Comparison of ENCODE assay signal across 9 cellular contexts in the genomic region with DNA sequence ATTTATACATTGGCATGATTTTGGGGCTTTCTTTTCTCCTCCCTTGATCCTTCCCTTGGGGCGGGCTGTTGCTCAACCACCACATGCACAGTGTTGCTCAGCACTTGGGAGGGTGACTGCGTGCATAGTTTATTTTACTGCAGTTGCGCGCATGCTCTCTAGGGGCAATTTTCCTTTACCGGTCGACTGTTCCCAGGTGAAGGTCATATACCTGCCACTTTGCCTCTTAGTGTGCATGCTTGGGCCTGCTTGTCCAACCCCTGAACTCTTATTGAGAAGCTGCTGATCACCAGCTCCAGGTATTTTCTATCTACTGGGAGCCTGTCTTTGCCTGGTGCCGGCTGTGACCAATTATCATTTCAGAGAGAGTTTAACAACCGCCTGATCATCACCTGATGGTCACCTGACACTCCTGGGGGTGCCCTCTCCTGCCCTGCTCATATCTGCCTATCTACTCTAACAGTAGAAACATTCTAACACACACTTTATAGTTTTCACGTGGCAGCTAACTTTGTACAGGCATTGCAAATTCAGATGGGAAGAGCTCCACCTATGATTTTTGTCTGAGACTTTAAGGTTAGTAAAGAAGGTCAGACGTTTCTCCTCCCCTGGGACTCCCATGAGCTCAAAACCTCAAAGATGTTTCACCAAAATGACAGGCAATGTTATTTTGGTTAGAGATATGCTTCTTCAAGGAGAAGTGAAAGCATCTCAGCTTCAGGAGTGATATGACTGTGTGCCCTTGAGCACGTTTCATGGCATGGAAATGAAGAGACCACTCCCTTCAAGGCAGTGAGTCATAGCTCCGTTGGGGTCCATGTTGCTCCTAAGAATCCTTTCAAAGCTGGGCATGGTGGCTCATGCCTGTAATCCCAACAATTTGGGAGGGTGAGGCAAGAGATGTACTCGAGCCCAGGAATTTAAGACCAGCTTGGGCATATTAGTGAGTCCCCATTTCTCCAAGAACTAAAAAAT.
DNase-seq lines count a peak whose midpoint lies in the region; ATAC-seq and TF ChIP-seq lines count a peak whose summit lies in the region.
"Had no signal": no experiment of that assay in that cellular context is flagged by ENCODE, and none has a peak within 500 bp of the region (broad histone marks: within the 10 kb centered on the region; RNA-seq: fewer than 3 reads in every experiment).

No MANE protein-coding gene starts in this region.

- WGBS in SK-N-SH (ENCODE audit: low lambda C conversion rate), result 53% methylated on average over 13 of the region's 13 CpGs

- no peaks in the 10 kb centered on the region for H3K27me3 ChIP-seq in SK-N-SH (ENCODE audit: insufficient read depth)

- POLR2A ChIA-PET in activated CD8-positive, alpha-beta T cell treated with anti-CD3 and anti-CD28 coated beads, Interleukin-2, amount 10 ng/mL, durations not matched to agents 7 days and 5 days (lab: Charles Lee), result interaction anchor here (1.2 to 1.6 kb wide), 2 partner anchors 227 to 229 kb away, joined by 3 to 7 read pairs; partner anchors contain the start of gene MYLIP
- POLR2A ChIA-PET in SK-N-SH (lab: Yijun Ruan, JAX), result no interaction called here

- H3K4me3 ChIP-seq in SK-N-SH (ENCODE audit: low read depth in 2 of 2, low read length in 1 of 2), result no peak overlapping the region

- H3K27ac ChIP-seq in SK-N-SH (ENCODE audit: low read depth in 2 of 2, low read length in 1 of 2), result no peak overlapping the region

- peak overlapping the region; percentile 32 for H3K27ac Mint-ChIP-seq in activated CD8-positive, alpha-beta T cell treated with anti-CD3 and anti-CD28 coated beads, Interleukin-2, amount 10 ng/mL, durations not matched to agents 7 days and 5 days

- no peak overlapping the region for H3K4me2 ChIP-seq in SK-N-SH

- H2AFZ ChIP-seq in SK-N-SH (ENCODE audit: low read depth), result no peak overlapping the region

- H3K4me1 ChIP-seq in SK-N-SH (ENCODE audit: control insufficient read depth in 1 of 2, insufficient read depth in 2 of 2, low read depth in 1 of 2, low read length in 1 of 2), result no peaks in the 10 kb centered on the region

- TF ChIP-seq EP300 in SK-N-SH (IDR thresholded peaks at IDR 0.05; ENCODE audit: borderline replicate concordance in 1 of 2, low read depth in 1 of 2, low read length in 1 of 2), result no peak

- no peaks in the 10 kb centered on the region for H3F3A ChIP-seq in SK-N-SH (replicated peaks; ENCODE audit: insufficient read depth)

- in situ Hi-C loops in GM13977 (cut with MboI; ENCODE audit: low pct_unique_long_range_greater_than_20kb, low sequenced_read_pairs, unreplicated experiment), result no loop called here

- no peak overlapping the region for H3K9ac ChIP-seq in SK-N-SH

- no peaks in the 10 kb centered on the region for H4K20me1 ChIP-seq in SK-N-SH (ENCODE audit: insufficient read depth)

- H3K9me3 ChIP-seq in SK-N-SH, result no peaks in the 10 kb centered on the region

- no peak for TF ChIP-seq RAD21 in SK-N-SH (IDR thresholded peaks at IDR 0.05; ENCODE audit: low read length)

- ATAC-seq in HG03457 (IDR thresholded peaks at IDR 0.05; ENCODE audit: unreplicated experiment), result peak; percentile 79
- ATAC-seq in activated CD8-positive, alpha-beta T cell treated with anti-CD3 and anti-CD28 coated beads, Interleukin-2, amount 10 ng/mL, durations not matched to agents 7 days and 5 days, result peak; percentile 47
- ATAC-seq: Panc1 had no signal

- no peak overlapping the region for H3K4me3 Mint-ChIP-seq in activated CD8-positive, alpha-beta T cell treated with anti-CD3 and anti-CD28 coated beads, Interleukin-2, amount 10 ng/mL, durations not matched to agents 7 days and 5 days

- no peaks in the 10 kb centered on the region for H3K36me3 ChIP-seq in SK-N-SH (replicated peaks in 1 of 2; ENCODE audit: control insufficient read depth in 1 of 2, insufficient read depth in 2 of 2, low read length in 1 of 2)

- DNase-seq in GM13977 (ENCODE audit: low spot score) (peak; percentile 75), GM20000 (ENCODE audit: low spot score) (peak; percentile 77), stromal cell of bone marrow (ENCODE audit: low read depth) (peak; percentile 52), SK-N-SH (no peak), NCI-H2227 treated with DMSO at 0.1 percent for 48 hours (lab: John Stamatoyannopoulos, UW) (no peak), activated gamma-delta T cell (lab: John Stamatoyannopoulos, UW) (no peak)
- peak; percentile 29 for DNase-seq in activated CD8-positive, alpha-beta T cell treated with anti-CD3 and anti-CD28 coated beads, Interleukin-2, amount 10 ng/mL, durations not matched to agents 7 days and 5 days

- CTCF ChIA-PET in activated CD8-positive, alpha-beta T cell treated with anti-CD3 and anti-CD28 coated beads, Interleukin-2, amount 10 ng/mL, durations not matched to agents 7 days and 5 days (lab: Charles Lee), result interaction anchor here (0.8 to 2.3 kb wide), 6 partner anchors 7 to 282 kb away, joined by 3 to 11 read pairs (median 3); no protein-coding TSS in a partner anchor
- CTCF ChIA-PET in SK-N-SH (lab: Yijun Ruan, JAX), result interaction anchor here (0.6 to 1.6 kb wide), 2 partner anchors 16 to 210 kb away, joined by 3 read pairs; no protein-coding TSS in a partner anchor

- no peaks in the 10 kb centered on the region for H3K79me2 ChIP-seq in SK-N-SH (ENCODE audit: insufficient read depth)

- H3K4me1 Mint-ChIP-seq in activated CD8-positive, alpha-beta T cell treated with anti-CD3 and anti-CD28 coated beads, Interleukin-2, amount 10 ng/mL, durations not matched to agents 7 days and 5 days (ENCODE audit: low read depth), result peaks cover 7% of the 10 kb centered on the region

- no peaks in the 10 kb centered on the region for H3K36me3 Mint-ChIP-seq in activated CD8-positive, alpha-beta T cell treated with anti-CD3 and anti-CD28 coated beads, Interleukin-2, amount 10 ng/mL, durations not matched to agents 7 days and 5 days (ENCODE audit: low read depth)

- H3K9me3 Mint-ChIP-seq in activated CD8-positive, alpha-beta T cell treated with anti-CD3 and anti-CD28 coated beads, Interleukin-2, amount 10 ng/mL, durations not matched to agents 7 days and 5 days (ENCODE audit: insufficient read depth), result no peaks in the 10 kb centered on the region

- no peaks in the 10 kb centered on the region for H3K9me2 ChIP-seq in SK-N-SH

- TF ChIP-seq CTCF in GM13977 (IDR thresholded peaks at IDR 0.05; ENCODE audit: extremely low read depth, insufficient read depth, missing control alignments), result no peak
- no peak for TF ChIP-seq CTCF in GM20000 (IDR thresholded peaks at IDR 0.05; ENCODE audit: extremely low read depth, missing control alignments)
- TF ChIP-seq CTCF in SK-N-SH (IDR thresholded peaks at IDR 0.05), result no peak

- H3K27me3 Mint-ChIP-seq in activated CD8-positive, alpha-beta T cell treated with anti-CD3 and anti-CD28 coated beads, Interleukin-2, amount 10 ng/mL, durations not matched to agents 7 days and 5 days (ENCODE audit: low read depth), result no peaks in the 10 kb centered on the region

TF ChIP-seq in SK-N-SH, 30 proteins besides CTCF, POLR2A, EP300 and RAD21:
- TF ChIP-seq RXRA (IDR thresholded peaks at IDR 0.05; ENCODE audit: borderline replicate concordance, low read depth) (no peak), RFX5 (IDR thresholded peaks at IDR 0.05; ENCODE audit: low read length) (no peak), YY1 (IDR thresholded peaks at IDR 0.05; ENCODE audit: low read depth) (no peak)

Comparison
In these comparisons a context has a peak if more than half of its experiments do, and no peak if none do; other contexts are left out.
1. DNase-seq: peak in GM13977 (single experiment), GM20000 (single experiment), activated CD8-positive, alpha-beta T cell treated with anti-CD3 and anti-CD28 coated beads, Interleukin-2, amount 10 ng/mL, durations not matched to agents 7 days and 5 days (single experiment) and stromal cell of bone marrow (single experiment); none in SK-N-SH (single experiment), NCI-H2227 treated with DMSO at 0.1 percent for 48 hours (single experiment) and activated gamma-delta T cell (single experiment).